Comparison of ENCODE assay signal across 21 cellular contexts in the genomic region with DNA sequence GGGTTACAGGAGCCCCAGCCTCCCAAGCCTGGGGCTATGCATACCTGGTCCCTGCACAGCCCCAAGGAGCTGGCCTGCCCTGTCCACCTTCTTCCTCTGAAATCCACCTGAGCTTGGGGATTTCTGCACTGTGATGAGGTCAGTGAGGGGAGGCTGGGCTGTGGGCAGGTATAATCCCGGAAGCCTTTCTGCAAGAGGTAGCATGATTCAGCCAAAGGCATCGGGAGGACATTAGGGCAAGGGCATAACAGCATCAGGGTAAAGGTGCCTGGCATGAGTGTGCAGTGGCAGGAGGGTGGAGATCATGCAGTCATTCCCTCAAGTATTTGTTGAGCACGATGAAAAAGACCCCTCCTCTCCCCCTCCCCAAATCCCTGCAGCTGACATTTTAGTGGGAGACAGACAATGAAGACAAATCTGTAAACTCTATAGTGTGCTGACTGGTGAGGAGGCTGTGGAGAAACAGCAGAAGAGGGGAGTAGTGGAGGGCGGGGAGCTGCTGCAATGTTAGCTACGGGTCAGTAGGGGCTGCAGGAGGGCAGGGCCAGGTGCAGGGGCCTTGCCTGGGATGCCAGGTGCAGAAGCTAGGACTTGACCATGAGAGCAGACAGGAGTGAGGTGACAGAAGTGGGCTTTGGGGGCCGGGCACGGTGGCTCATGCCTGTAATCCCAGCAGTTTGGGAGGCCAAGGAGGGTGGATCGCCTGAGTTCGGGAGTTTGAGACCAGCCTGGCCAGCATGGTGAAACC. TPM values are rescaled to one million over a fixed set of nuclear protein-coding genes. Genes with fewer than 3 reads are reported as not detected.
DNase-seq lines count a peak whose midpoint lies in the region; ATAC-seq and TF ChIP-seq lines count a peak whose summit lies in the region.
"Had no signal": no experiment of that assay in that cellular context is flagged by ENCODE, and none has a peak within 500 bp of the region (broad histone marks: within the 10 kb centered on the region; RNA-seq: fewer than 3 reads in every experiment).

No MANE protein-coding gene starts in this region.

- no peak overlapping the region for H3K4me2 ChIP-seq in osteoblast (ENCODE audit: insufficient read depth, low read length)

- no peak for ATAC-seq in HG03460 (IDR thresholded peaks at IDR 0.05; ENCODE audit: unreplicated experiment)
- no peak for ATAC-seq in activated CD4-positive, alpha-beta T cell treated with anti-CD3 and anti-CD28 coated beads for 36 hours
- ATAC-seq: CD8-positive, alpha-beta T cell; heart left ventricle had no signal

- peaks cover 3% of the 10 kb centered on the region for H3K27me3 Mint-ChIP-seq in T-helper 1 cell treated with Interleukin-12 subunit alpha and Interleukin-12 subunit beta and Interleukin-4 antibody, amounts not matched to agents 30 μg/mL and 1 μg/mL, for 36 hours (ENCODE audit: low read depth)
- no peaks in the 10 kb centered on the region for H3K27me3 Mint-ChIP-seq in activated CD4-positive, alpha-beta T cell treated with anti-CD3 and anti-CD28 coated beads for 36 hours

- POLR2A ChIA-PET in activated CD4-positive, alpha-beta T cell treated with anti-CD3 and anti-CD28 coated beads for 36 hours (lab: Charles Lee), result no interaction called here

- H3K27ac ChIP-seq in osteoblast (ENCODE audit: low read depth, low read length), result no peak overlapping the region
- H3K27ac ChIP-seq: cardiac muscle cell, heart left ventricle, right lobe of liver, vagina had no signal

- H3K4me3 Mint-ChIP-seq in T-helper 1 cell treated with Interleukin-12 subunit alpha and Interleukin-12 subunit beta and Interleukin-4 antibody, amounts not matched to agents 30 μg/mL and 1 μg/mL, for 36 hours, result no peak overlapping the region
- H3K4me3 Mint-ChIP-seq in activated CD4-positive, alpha-beta T cell treated with anti-CD3 and anti-CD28 coated beads for 36 hours, result no peak overlapping the region
- H3K4me3 Mint-ChIP-seq: CD8-positive, alpha-beta T cell had no signal

- CTCF ChIA-PET in activated CD4-positive, alpha-beta T cell treated with anti-CD3 and anti-CD28 coated beads for 36 hours (lab: Charles Lee), result interaction anchor here (0.6 to 1.4 kb wide), 2 partner anchors 21 to 56 kb away, joined by 4 to 7 read pairs; no protein-coding TSS in a partner anchor

- TF ChIP-seq POLR2A in NB4 (IDR thresholded peaks at IDR 0.05; ENCODE audit: extremely low read depth, insufficient read length), result no peak

- peaks cover 7% of the 10 kb centered on the region for H3K4me1 ChIP-seq in osteoblast (ENCODE audit: insufficient read depth, low read length)

- H3K27me3 ChIP-seq in osteoblast (ENCODE audit: insufficient read depth, low read length), result no peaks in the 10 kb centered on the region
- H3K27me3 ChIP-seq: cardiac muscle cell, heart left ventricle, right lobe of liver, vagina had no signal

- no peak overlapping the region for H3K4me3 ChIP-seq in NB4 (ENCODE audit: low read depth, low read length)
- no peak overlapping the region for H3K4me3 ChIP-seq in epithelial cell of esophagus (ENCODE audit: low read length)
- no peak overlapping the region for H3K4me3 ChIP-seq in osteoblast (ENCODE audit: insufficient read depth, low read length)
- H3K4me3 ChIP-seq: cardiac muscle cell, heart left ventricle, right lobe of liver, vagina had no signal

- H3K79me2 ChIP-seq in osteoblast (ENCODE audit: insufficient read depth, low read length), result no peaks in the 10 kb centered on the region

- peaks cover 16% of the 10 kb centered on the region for H3K4me1 Mint-ChIP-seq in T-helper 1 cell treated with Interleukin-12 subunit alpha and Interleukin-12 subunit beta and Interleukin-4 antibody, amounts not matched to agents 30 μg/mL and 1 μg/mL, for 36 hours (ENCODE audit: low read depth)
- peaks cover 20% of the 10 kb centered on the region for H3K4me1 Mint-ChIP-seq in activated CD4-positive, alpha-beta T cell treated with anti-CD3 and anti-CD28 coated beads for 36 hours

- no peak overlapping the region for H2AFZ ChIP-seq in osteoblast (ENCODE audit: low read length)

- H3K36me3 ChIP-seq in osteoblast (ENCODE audit: insufficient read depth, low read length), result no peaks in the 10 kb centered on the region
- H3K36me3 ChIP-seq: cardiac muscle cell, heart left ventricle, right lobe of liver, vagina had no signal

- no peaks in the 10 kb centered on the region for H3K9me3 Mint-ChIP-seq in T-helper 1 cell treated with Interleukin-12 subunit alpha and Interleukin-12 subunit beta and Interleukin-4 antibody, amounts not matched to agents 30 μg/mL and 1 μg/mL, for 36 hours
- H3K9me3 Mint-ChIP-seq in activated CD4-positive, alpha-beta T cell treated with anti-CD3 and anti-CD28 coated beads for 36 hours (ENCODE audit: low read depth), result no peaks in the 10 kb centered on the region
- H3K9me3 Mint-ChIP-seq: CD8-positive, alpha-beta T cell had no signal

- H3K36me3 Mint-ChIP-seq in T-helper 1 cell treated with Interleukin-12 subunit alpha and Interleukin-12 subunit beta and Interleukin-4 antibody, amounts not matched to agents 30 μg/mL and 1 μg/mL, for 36 hours (ENCODE audit: low read depth), result no peaks in the 10 kb centered on the region
- no peaks in the 10 kb centered on the region for H3K36me3 Mint-ChIP-seq in activated CD4-positive, alpha-beta T cell treated with anti-CD3 and anti-CD28 coated beads for 36 hours (ENCODE audit: low read depth)
- H3K36me3 Mint-ChIP-seq: CD8-positive, alpha-beta T cell had no signal

- intact Hi-C loops in activated CD4-positive, alpha-beta T cell treated with anti-CD3 and anti-CD28 coated beads for 36 hours (cut with DNase I, micrococcal nuclease), result no loop called here

- H3K27ac Mint-ChIP-seq in T-helper 1 cell treated with Interleukin-12 subunit alpha and Interleukin-12 subunit beta and Interleukin-4 antibody, amounts not matched to agents 30 μg/mL and 1 μg/mL, for 36 hours, result peak overlapping the region; percentile 7
- H3K27ac Mint-ChIP-seq in activated CD4-positive, alpha-beta T cell treated with anti-CD3 and anti-CD28 coated beads for 36 hours, result no peak overlapping the region
- H3K27ac Mint-ChIP-seq: CD8-positive, alpha-beta T cell had no signal

- TF ChIP-seq CTCF in NB4 (IDR thresholded peaks at IDR 0.05; ENCODE audit: low read depth, low read length) (no peak), epithelial cell of esophagus (IDR thresholded peaks at IDR 0.05; ENCODE audit: insufficient read depth, low read depth, low read length, missing control alignments) (no peak), osteoblast (IDR thresholded peaks at IDR 0.05; ENCODE audit: extremely low read depth, low read depth, low read length) (no peak)

- DNase-seq in T-helper 1 cell, result no peak
- peak; percentile 57 for DNase-seq in NB4 (ENCODE audit: low read depth)
- peak; percentile 69 for DNase-seq in epithelial cell of esophagus (ENCODE audit: low read depth)
- DNase-seq in osteoblast (ENCODE audit: insufficient read length, low spot score, missing footprints), result peak; percentile 68
- DNase-seq in activated CD4-positive, alpha-beta T cell treated with anti-CD3 and anti-CD28 coated beads for 36 hours, result no peak
- DNase-seq in medulla oblongata (ENCODE audit: extremely low spot score), result no peak
- DNase-seq: activated CD4-positive, alpha-beta T cell treated with anti-CD3 and anti-CD28 coated beads, Interleukin-2, amount 50 U/mL, for 4 hours; activated T-cell treated with anti-CD3 and anti-CD28 coated beads, Interleukin-2, amount 50 U/mL, for 1 hour; CD8-positive, alpha-beta T cell; kidney; MV-4-11; NCI-H2081; NCI-H524 treated with DMSO at 0.1 percent for 48 hours; occipital lobe; right lobe of liver; stimulated activated CD4-positive, alpha-beta T cell treated with anti-CD3 and anti-CD28 coated beads, Interleukin-2, amount 100 ng/mL, for 24 hours had no signal

- no peaks in the 10 kb centered on the region for H3K9me3 ChIP-seq in osteoblast (ENCODE audit: low read depth, low read length)
- H3K9me3 ChIP-seq: heart left ventricle, right lobe of liver, vagina had no signal

- no peaks in the 10 kb centered on the region for H4K20me1 ChIP-seq in osteoblast (ENCODE audit: insufficient read depth, low read length)

RNA-seq across cellular contexts. Expression of gene ZFP36L2, which starts 18.7 kb away (rescaled TPM):
- total RNA-seq in osteoblast, result 14.7 and 15.6 TPM in 2 replicates
- 10 to 100 TPM; 74.4 to 77.7 TPM for total RNA-seq in activated CD4-positive, alpha-beta T cell treated with anti-CD3 and anti-CD28 coated beads for 36 hours

Comparison
In these comparisons a context has a peak if more than half of its experiments do, and no peak if none do; other contexts are left out.
1. DNase-seq: peak in NB4 (single experiment), epithelial cell of esophagus (single experiment) and osteoblast (single experiment); none in T-helper 1 cell (0 of 5), activated CD4-positive, alpha-beta T cell treated with anti-CD3 and anti-CD28 coated beads for 36 hours (single experiment) and medulla oblongata (single experiment).